ENCODE assay signal across 8 cellular contexts in genomic region chr7:150367677-150368097, GRCh38. TPM values are rescaled to one million over a fixed set of nuclear protein-coding genes. Genes with fewer than 3 reads are reported as not detected.
A peak's percentile ranks its signal among the peaks of the same experiment; 100 is the strongest.
DNase-seq lines count a peak whose midpoint lies in the region; ATAC-seq and TF ChIP-seq lines count a peak whose summit lies in the region.

No MANE protein-coding gene starts in this region.

- no peak for ATAC-seq in activated T-cell treated with anti-CD3 and anti-CD28 coated beads, Interleukin-2, amount 50 U/mL, for 72 hours (replicated peaks in 1 of 2)
- ATAC-seq in HG02970 (IDR thresholded peaks at IDR 0.05; ENCODE audit: low FRiP score, unreplicated experiment) = no peak

- H3K27ac ChIP-seq in SK-N-SH (ENCODE audit: low read depth in 2 of 2, low read length in 1 of 2) = peak overlapping the region; percentile 72 to 96

- peak overlapping the region; percentile 96 for H3K4me2 ChIP-seq in SK-N-SH
- H3K4me2 ChIP-seq in skeletal muscle satellite cell (ENCODE audit: low read length) = peak overlapping the region; percentile 93

- peak overlapping the region; percentile 93 for H3K9ac ChIP-seq in SK-N-SH
- peak overlapping the region; percentile 90 for H3K9ac ChIP-seq in skeletal muscle satellite cell (ENCODE audit: low read depth, low read length)

- H3F3A ChIP-seq in SK-N-SH (replicated peaks; ENCODE audit: insufficient read depth) = peaks cover 10% of the 10 kb centered on the region

- intact Hi-C loops in lower leg skin (cut with DNase I; ENCODE audit: low total_unique reads) = no loop called here

- TF ChIP-seq RAD21 in SK-N-SH (IDR thresholded peaks at IDR 0.05; ENCODE audit: low read length) = no peak

- WGBS in SK-N-SH (ENCODE audit: low lambda C conversion rate) = 66% methylated on average over 8 of the region's 8 CpGs
- WGBS in lower leg skin, 2 donors = 25 to 33% methylated on average over 8 of the region's 8 CpGs

- H3K9me2 ChIP-seq in SK-N-SH = no peaks in the 10 kb centered on the region

- H3K79me2 ChIP-seq in SK-N-SH (ENCODE audit: insufficient read depth) = peaks cover 38% of the 10 kb centered on the region

- H3K27me3 Mint-ChIP-seq in activated T-cell treated with anti-CD3 and anti-CD28 coated beads, Interleukin-2, amount 50 U/mL, for 72 hours (ENCODE audit: low read depth) = no peaks in the 10 kb centered on the region

- CTCF ChIA-PET in SK-N-SH (lab: Yijun Ruan, JAX) = interaction anchor here (0.7 to 7.4 kb wide), 7 partner anchors 11 to 644 kb away, joined by 3 to 57 read pairs (median 3); partner anchors contain the start of gene ZNF775

- H3K27ac Mint-ChIP-seq in activated T-cell treated with anti-CD3 and anti-CD28 coated beads, Interleukin-2, amount 50 U/mL, for 72 hours = peak overlapping the region; percentile 93

- TF ChIP-seq EP300 in SK-N-SH (IDR thresholded peaks at IDR 0.05; ENCODE audit: borderline replicate concordance in 1 of 2, low read depth in 1 of 2, low read length in 1 of 2) = no peak

- no peaks in the 10 kb centered on the region for H3K9me3 ChIP-seq in SK-N-SH
- H3K9me3 ChIP-seq in skeletal muscle satellite cell (replicated peaks; ENCODE audit: low read length) = no peaks in the 10 kb centered on the region

- no peaks in the 10 kb centered on the region for H3K9me3 Mint-ChIP-seq in activated T-cell treated with anti-CD3 and anti-CD28 coated beads, Interleukin-2, amount 50 U/mL, for 72 hours

- no peak for DNase-seq in activated T-cell treated with anti-CD3 and anti-CD28 coated beads, Interleukin-2, amount 50 U/mL, for 72 hours
- DNase-seq in activated T-cell treated with anti-CD3 and anti-CD28 coated beads, Interleukin-2, amount 50 U/mL, for 48 hours = no peak
- DNase-seq in SK-N-SH (no peak), fibroblast of the aortic adventitia (ENCODE audit: low read depth) (no peak), lower leg skin (ENCODE audit: low spot score in 2 of 2) (no peak), KBM-7 (no peak)

- no peaks in the 10 kb centered on the region for H3K36me3 Mint-ChIP-seq in activated T-cell treated with anti-CD3 and anti-CD28 coated beads, Interleukin-2, amount 50 U/mL, for 72 hours (ENCODE audit: insufficient read depth in 2 of 2)

- peak overlapping the region; percentile 87 to 93 for H3K4me3 Mint-ChIP-seq in activated T-cell treated with anti-CD3 and anti-CD28 coated beads, Interleukin-2, amount 50 U/mL, for 72 hours

- peaks cover 0 to 25% of the 10 kb centered on the region in 2 experiments for H3K36me3 ChIP-seq in SK-N-SH (replicated peaks in 1 of 2; ENCODE audit: control insufficient read depth in 1 of 2, insufficient read depth in 2 of 2, low read length in 1 of 2)
- peaks cover 14% of the 10 kb centered on the region for H3K36me3 ChIP-seq in skeletal muscle satellite cell (ENCODE audit: insufficient read depth, low read length)

- in situ Hi-C loops in KBM-7 (cut with MboI; ENCODE audit: low pct_unique_long_range_greater_than_20kb, low sequenced_read_pairs) = no loop called here

- POLR2A ChIA-PET in SK-N-SH (lab: Yijun Ruan, JAX) = interaction anchor here (1.3 to 3.1 kb wide), 8 partner anchors 11 to 45 kb away, joined by 3 to 43 read pairs (median 11); partner anchors contain the start of genes ACTR3C, LRRC61 and ZNF775

- H2AFZ ChIP-seq in SK-N-SH (ENCODE audit: low read depth) = peak overlapping the region; percentile 100

- H3K4me1 ChIP-seq in SK-N-SH (ENCODE audit: control insufficient read depth in 1 of 2, insufficient read depth in 2 of 2, low read depth in 1 of 2, low read length in 1 of 2) (peaks cover 23 to 26% of the 10 kb centered on the region in 2 experiments), skeletal muscle satellite cell (ENCODE audit: control insufficient read depth, insufficient read depth, low read length) (peaks cover 26% of the 10 kb centered on the region)

- peak overlapping the region; percentile 70 to 77 for H3K4me3 ChIP-seq in SK-N-SH (ENCODE audit: low read depth in 2 of 2, low read length in 1 of 2)
- peak overlapping the region; percentile 95 for H3K4me3 ChIP-seq in fibroblast of the aortic adventitia (ENCODE audit: low read depth, low read length)
- peak overlapping the region; percentile 95 for H3K4me3 ChIP-seq in skeletal muscle satellite cell (ENCODE audit: low read length)
- no peak overlapping the region for H3K4me3 ChIP-seq in lower leg skin (ENCODE audit: low read depth, poor library complexity, severe bottlenecking)

- H4K20me1 ChIP-seq in SK-N-SH (ENCODE audit: insufficient read depth) = no peaks in the 10 kb centered on the region

- H3K27me3 ChIP-seq in SK-N-SH (ENCODE audit: insufficient read depth) (no peaks in the 10 kb centered on the region), skeletal muscle satellite cell (ENCODE audit: control insufficient read depth, insufficient read depth, low read length) (peaks cover 5% of the 10 kb centered on the region)

- no peak for TF ChIP-seq POLR2A in lower leg skin (IDR thresholded peaks at IDR 0.05)

- TF ChIP-seq CTCF in SK-N-SH (IDR thresholded peaks at IDR 0.05) (no peak), fibroblast of the aortic adventitia (IDR thresholded peaks at IDR 0.05; ENCODE audit: insufficient read depth, low read length) (no peak), lower leg skin (IDR thresholded peaks at IDR 0.05) (no peak)

- H3K4me1 Mint-ChIP-seq in activated T-cell treated with anti-CD3 and anti-CD28 coated beads, Interleukin-2, amount 50 U/mL, for 72 hours (ENCODE audit: low read depth) = peaks cover 42% of the 10 kb centered on the region

TF ChIP-seq in SK-N-SH, 30 proteins besides CTCF, POLR2A, EP300 and RAD21 (continues in another document):
- TF ChIP-seq FOXJ3 (CRISPR knock-in tag; IDR thresholded peaks at IDR 0.05) (no peak), USF2 (IDR thresholded peaks at IDR 0.05; ENCODE audit: borderline replicate concordance, low read depth, low read length) (no peak), MXI1 (IDR thresholded peaks at IDR 0.05; ENCODE audit: low read depth, low read length) (no peak), SMC3 (IDR thresholded peaks at IDR 0.05; ENCODE audit: low read depth, low read length) (no peak), ELF1 (IDR thresholded peaks at IDR 0.05) (0 out of 2 replicates have a peak, but pooled peaks have one; percentile 16), TCF12 (IDR thresholded peaks at IDR 0.05) (peak; percentile 15; the same call in 1 of the 2 replicates), JUND (IDR thresholded peaks at IDR 0.05) (no peak), MEF2A (IDR thresholded peaks at IDR 0.05; ENCODE audit: borderline replicate concordance, low read depth) (no peak)

RNA-seq across cellular contexts. Expression of gene REPIN1, which starts 0.9 kb away (rescaled TPM):
- total RNA-seq in activated T-cell treated with anti-CD3 and anti-CD28 coated beads, Interleukin-2, amount 50 U/mL, for 72 hours = 10 to 100 TPM; 53.6 to 73.7 TPM
- 87.5 and 91.6 TPM in 2 replicates for polyA plus RNA-seq in SK-N-SH (2012; rRNA removed)
- polyA plus RNA-seq in SK-N-SH (2012; cell fraction: cytosol; rRNA removed) = 49.6 and 70.3 TPM in 2 replicates
- polyA plus RNA-seq in SK-N-SH (2012; cell fraction: nucleus; rRNA removed) = 254 and 314 TPM in 2 replicates
- total RNA-seq in fibroblast of the aortic adventitia (ENCODE audit: low replicate concordance) (33.6 and 40.5 TPM in 2 replicates), lower leg skin (10 to 100 TPM; 47.8 to 71.4 (median 63.9) TPM)
- total RNA-seq in skeletal muscle satellite cell (2012; rRNA removed) = 38.7 and 40.1 TPM in 2 replicates

RNA-seq across cellular contexts. Expression of gene ZNF775, which starts 11.4 kb away (rescaled TPM):
- total RNA-seq in activated T-cell treated with anti-CD3 and anti-CD28 coated beads, Interleukin-2, amount 50 U/mL, for 72 hours = 1 to 10 TPM; 6.5 to 8.2 TPM
- polyA plus RNA-seq in SK-N-SH (2012; rRNA removed) = 4.6 and 5.0 TPM in 2 replicates
- polyA plus RNA-seq in SK-N-SH (2012; cell fraction: cytosol; rRNA removed) = 2.3 and 3.7 TPM in 2 replicates
- polyA plus RNA-seq in SK-N-SH (2012; cell fraction: nucleus; rRNA removed) = 6.9 and 9.8 TPM in 2 replicates
- total RNA-seq in fibroblast of the aortic adventitia (ENCODE audit: low replicate concordance) (2.8 and 4.4 TPM in 2 replicates), lower leg skin (1 to 10 TPM; 1.4 to 3.8 (median 2.4) TPM)
- total RNA-seq in skeletal muscle satellite cell (2012; rRNA removed) = 3.0 and 3.3 TPM in 2 replicates

RNA-seq across cellular contexts. Expression of gene RARRES2, which starts 26.3 kb away (rescaled TPM):
- total RNA-seq in activated T-cell treated with anti-CD3 and anti-CD28 coated beads, Interleukin-2, amount 50 U/mL, for 72 hours = not detected
- 0.26 and 0.43 TPM in 2 replicates for polyA plus RNA-seq in SK-N-SH (2012; rRNA removed)
- 0.21 and 0.24 TPM in 2 replicates for polyA plus RNA-seq in SK-N-SH (2012; cell fraction: cytosol; rRNA removed)
- 0.34 and 0.43 TPM in 2 replicates for polyA plus RNA-seq in SK-N-SH (2012; cell fraction: nucleus; rRNA removed)
- total RNA-seq in fibroblast of the aortic adventitia (ENCODE audit: low replicate concordance) (1.4 and 76.1 TPM in 2 replicates), lower leg skin (10 to 100 TPM in 3 of 4 donors, 1 to 10 TPM in 1; 9.8 to 30.0 (median 16.8) TPM)
- total RNA-seq in skeletal muscle satellite cell (2012; rRNA removed) = under 0.01 and 9.6 TPM in 2 replicates

RNA-seq across cellular contexts. Expression of gene ACTR3C, which starts 44.3 kb away (rescaled TPM):
- total RNA-seq in activated T-cell treated with anti-CD3 and anti-CD28 coated beads, Interleukin-2, amount 50 U/mL, for 72 hours = 10 to 100 TPM in 1 of 2 donors, 1 to 10 TPM in 1; 6.3 to 13.0 TPM
- polyA plus RNA-seq in SK-N-SH (2012; rRNA removed) = 0.16 and 0.35 TPM in 2 replicates
- polyA plus RNA-seq in SK-N-SH (2012; cell fraction: cytosol; rRNA removed) = 0.24 and 0.31 TPM in 2 replicates
- 0.29 and 0.37 TPM in 2 replicates for polyA plus RNA-seq in SK-N-SH (2012; cell fraction: nucleus; rRNA removed)
- total RNA-seq in fibroblast of the aortic adventitia (ENCODE audit: low replicate concordance) (0.54 TPM in 1 of 2 replicates, not detected in the other), lower leg skin (10 to 100 TPM in 2 of 4 donors, 1 to 10 TPM in 2; 5.5 to 12.3 (median 9.4) TPM)
- not detected in 2 replicates for total RNA-seq in skeletal muscle satellite cell (2012; rRNA removed)

RNA-seq across cellular contexts. Expression of gene LRRC61, which starts 44.5 kb away (rescaled TPM):
- total RNA-seq in activated T-cell treated with anti-CD3 and anti-CD28 coated beads, Interleukin-2, amount 50 U/mL, for 72 hours = 10 to 100 TPM; 37.1 to 37.3 TPM
- polyA plus RNA-seq in SK-N-SH (2012; rRNA removed) = 0.93 and 0.99 TPM in 2 replicates
- polyA plus RNA-seq in SK-N-SH (2012; cell fraction: cytosol; rRNA removed) = 0.41 and 1.00 TPM in 2 replicates
- 0.73 and 1.2 TPM in 2 replicates for polyA plus RNA-seq in SK-N-SH (2012; cell fraction: nucleus; rRNA removed)
- 0.09 and 2.2 TPM in 2 replicates for total RNA-seq in fibroblast of the aortic adventitia (ENCODE audit: low replicate concordance)
- total RNA-seq in skeletal muscle satellite cell (2012; rRNA removed) = 0.76 and 0.87 TPM in 2 replicates
- 10 to 100 TPM; 16.6 to 26.0 (median 18.6) TPM for total RNA-seq in lower leg skin
